Comparison of ENCODE assay signal across 8 cellular contexts in the genomic region with DNA sequence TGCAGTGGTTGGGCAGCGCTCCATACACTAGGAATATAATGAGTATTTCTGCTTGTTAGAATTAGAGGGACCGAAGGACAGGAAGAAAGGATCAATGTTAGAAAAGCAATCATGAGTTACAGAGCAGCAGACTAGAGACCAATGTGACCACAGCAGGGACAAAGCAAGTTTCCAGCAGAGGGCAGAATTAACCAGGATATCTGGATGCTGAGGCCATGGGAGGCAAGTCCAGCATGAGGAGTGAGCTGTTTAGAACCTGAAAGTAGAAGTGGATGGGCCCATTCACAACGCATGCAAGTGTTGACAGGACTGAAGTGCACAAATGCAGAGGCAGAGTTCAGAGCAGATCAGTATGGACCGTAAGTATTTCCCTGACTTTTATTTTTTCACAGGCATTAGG.
DNase-seq lines count a peak whose midpoint lies in the region; ATAC-seq and TF ChIP-seq lines count a peak whose summit lies in the region.

No MANE protein-coding gene starts in this region.

- TF ChIP-seq CTCF in heart left ventricle (IDR thresholded peaks at IDR 0.05) (peak in 7 of 12 donors; percentile 18 to 55 (median 44)), PC-9 (conservative IDR thresholded peaks at IDR 0.05) (peak; percentile 57), hepatocyte (IDR thresholded peaks at IDR 0.05; ENCODE audit: poor library complexity) (peak; percentile 73), type B pancreatic cell (conservative IDR thresholded peaks at IDR 0.05) (peak; percentile 78)

- no peaks in the 10 kb centered on the region for H3K4me1 ChIP-seq in heart left ventricle
- no peaks in the 10 kb centered on the region for H3K4me1 ChIP-seq in PC-9 (replicated peaks; ENCODE audit: insufficient read depth)
- no peaks in the 10 kb centered on the region for H3K4me1 ChIP-seq in hepatocyte (ENCODE audit: insufficient read depth)
- no peaks in the 10 kb centered on the region for H3K4me1 ChIP-seq in aorta (ENCODE audit: control insufficient read depth in 1 of 2, insufficient read depth in 2 of 2, low read length in 2 of 2)

- peaks cover 5% of the 10 kb centered on the region for H3K9me3 Mint-ChIP-seq in type B pancreatic cell

- 26 to 35% (median 32%) methylated on average over 4 of the region's 4 CpGs for WGBS in heart left ventricle, 4 donors
- 47% methylated on average over 4 of the region's 4 CpGs for WGBS in hepatocyte (ENCODE audit: low lambda C conversion rate, missing lambda C conversion rate)
- 39 to 45% methylated on average over 4 of the region's 4 CpGs for WGBS in aorta, 2 donors

- no peak overlapping the region for H3K4me3 ChIP-seq in heart left ventricle
- H3K4me3 ChIP-seq in PC-9 = no peak overlapping the region
- no peak overlapping the region for H3K4me3 ChIP-seq in hepatocyte
- no peak overlapping the region for H3K4me3 ChIP-seq in aorta (ENCODE audit: low read length in 2 of 2)

- H3K4me2 ChIP-seq in PC-9 = no peak overlapping the region
- H3K4me2 ChIP-seq in hepatocyte = no peak overlapping the region

- BruUV-seq in PC-9 (replicated peaks; lab: Mats Ljungman, UMichigan) = no TSS peak

- intact Hi-C loops in heart left ventricle (cut with DNase I) (loop anchor here in 8 of 10 donors (1.0 to 10.0 kb wide), 6 partner anchors 889 to 1229 kb away; no protein-coding TSS in a partner anchor), Right ventricle myocardium inferior (cut with DNase I) (no loop called here), PC-9 (cut with micrococcal nuclease; ENCODE audit: unreplicated experiment) (loop anchor here (5.0 kb wide), 2 partner anchors 1032 to 1227 kb away; no protein-coding TSS in a partner anchor), aorta (cut with DNase I) (no loop called here)

- H3K36me3 ChIP-seq in heart left ventricle = no peaks in the 10 kb centered on the region
- no peaks in the 10 kb centered on the region for H3K36me3 ChIP-seq in PC-9 (ENCODE audit: low read depth)
- no peaks in the 10 kb centered on the region for H3K36me3 ChIP-seq in hepatocyte (replicated peaks; ENCODE audit: insufficient read depth, low read depth)
- H3K36me3 ChIP-seq in aorta (ENCODE audit: control insufficient read depth in 1 of 2, insufficient read depth in 2 of 2, low read length in 1 of 2) = no peaks in the 10 kb centered on the region

- H3K9me3 ChIP-seq in heart left ventricle (no peaks in the 10 kb centered on the region), PC-9 (ENCODE audit: insufficient read depth, low read depth) (no peaks in the 10 kb centered on the region), hepatocyte (ENCODE audit: low read depth) (no peaks in the 10 kb centered on the region), aorta (ENCODE audit: control insufficient read depth, low read length) (no peaks in the 10 kb centered on the region)

- no peaks in the 10 kb centered on the region for H3K27me3 ChIP-seq in heart left ventricle
- H3K27me3 ChIP-seq in PC-9 (ENCODE audit: insufficient read depth, low read depth) = no peaks in the 10 kb centered on the region
- no peaks in the 10 kb centered on the region for H3K27me3 ChIP-seq in hepatocyte
- no peaks in the 10 kb centered on the region for H3K27me3 ChIP-seq in aorta (ENCODE audit: control insufficient read depth in 1 of 2, insufficient read depth in 2 of 2, low read length in 1 of 2)

- H3K4me1 Mint-ChIP-seq in type B pancreatic cell (ENCODE audit: unreplicated experiment) = peaks cover 21% of the 10 kb centered on the region

- H3K79me2 ChIP-seq in PC-9 (ENCODE audit: low read depth) = no peaks in the 10 kb centered on the region
- H3K79me2 ChIP-seq in hepatocyte = no peaks in the 10 kb centered on the region

- H3K27me3 Mint-ChIP-seq in type B pancreatic cell = no peaks in the 10 kb centered on the region

- H2AFZ ChIP-seq in PC-9 = no peak overlapping the region
- H2AFZ ChIP-seq in hepatocyte = peak overlapping the region; percentile 23

- TF ChIP-seq POLR2A in heart left ventricle (IDR thresholded peaks at IDR 0.05) = no peak

- H3K4me3 Mint-ChIP-seq in type B pancreatic cell = peak overlapping the region; percentile 54

- CTCF ChIA-PET in PC-9 (lab: Charles Lee) = interaction anchor here (0.7 kb wide), 1 partner anchor 1434 kb away, joined by 3 read pairs; no protein-coding TSS in a partner anchor

- H3K9me2 ChIP-seq in PC-9 (ENCODE audit: insufficient read depth) (no peaks in the 10 kb centered on the region), hepatocyte (replicated peaks; ENCODE audit: insufficient read depth) (no peaks in the 10 kb centered on the region)

- ATAC-seq in heart left ventricle (peak; percentile 32 to 77 (median 61)), Right ventricle myocardium inferior (no peak), aorta (ENCODE audit: low FRiP score) (no peak), GM19023 (IDR thresholded peaks at IDR 0.05; ENCODE audit: unreplicated experiment) (no peak)

- H4K20me1 ChIP-seq in PC-9 (ENCODE audit: insufficient read depth) (no peaks in the 10 kb centered on the region), hepatocyte (ENCODE audit: insufficient read depth, poor library complexity, severe bottlenecking) (no peaks in the 10 kb centered on the region)

- DNase-seq in heart left ventricle = no peak
- DNase-seq in Right ventricle myocardium inferior (ENCODE audit: missing footprints) = no peak
- DNase-seq in PC-9 = peak; percentile 15 to 47
- DNase-seq in hepatocyte (ENCODE audit: low spot score) = peak; percentile 69
- DNase-seq in type B pancreatic cell (ENCODE audit: extremely low spot score, unreplicated experiment) = no peak
- DNase-seq in aorta = no peak
- no peak for DNase-seq in GM19238 (ENCODE audit: insufficient read length, low spot score)

- H3F3A ChIP-seq in PC-9 (ENCODE audit: insufficient read depth, low read depth) = no peaks in the 10 kb centered on the region

- peaks cover 15% of the 10 kb centered on the region for H3K36me3 Mint-ChIP-seq in type B pancreatic cell

- H3K27ac ChIP-seq in heart left ventricle = no peak overlapping the region
- H3K27ac ChIP-seq in PC-9 = no peak overlapping the region
- H3K27ac ChIP-seq in hepatocyte = no peak overlapping the region
- no peak overlapping the region for H3K27ac ChIP-seq in aorta (ENCODE audit: low read depth in 1 of 2, low read length in 2 of 2)

- POLR2A ChIA-PET in PC-9 (lab: Charles Lee; ENCODE audit: unreplicated experiment) = no interaction called here

- no peak overlapping the region for H3K27ac Mint-ChIP-seq in type B pancreatic cell

Comparison
In these comparisons a context has a peak if more than half of its experiments do, and no peak if none do; other contexts are left out.
1. ATAC-seq: peak in heart left ventricle (4 of 4); none in Right ventricle myocardium inferior (single experiment), aorta (single experiment) and GM19023 (single experiment).
2. intact Hi-C loops: an anchor here in heart left ventricle (1.0 to 10.0 kb wide) and PC-9 (5.0 kb wide); none called in Right ventricle myocardium inferior and aorta.
3. DNase-seq: peak in PC-9 (2 of 2) and hepatocyte (single experiment); none in heart left ventricle (0 of 5), Right ventricle myocardium inferior (single experiment), type B pancreatic cell (single experiment), aorta (0 of 2) and GM19238 (single experiment).
4. Peak in every context shown above with its lines, with median percentiles within 50 percentile points of each other: CTCF ChIP-seq.